In genomic region chr14:95464524-95464923, GRCh38 we compare ENCODE assay signal across 18 cellular contexts. TPM values are rescaled to one million over a fixed set of nuclear protein-coding genes. Genes with fewer than 3 reads are reported as not detected.
DNase-seq lines count a peak whose midpoint lies in the region; ATAC-seq, FAIRE-seq and TF ChIP-seq lines count a peak whose summit lies in the region.
"Had no signal": no experiment of that assay in that cellular context is flagged by ENCODE, and none has a peak within 500 bp of the region (broad histone marks: within the 10 kb centered on the region; RNA-seq: fewer than 3 reads in every experiment).

No MANE protein-coding gene starts in this region.

- H3K27me3 ChIP-seq in osteoblast (ENCODE audit: insufficient read depth, low read length) (no peaks in the 10 kb centered on the region), pancreas (no peaks in the 10 kb centered on the region)
- H3K27me3 ChIP-seq: breast epithelium had no signal

- H4K20me1 ChIP-seq in osteoblast (ENCODE audit: insufficient read depth, low read length) = no peaks in the 10 kb centered on the region

- POLR2A ChIA-PET in activated CD4-positive, alpha-beta T cell treated with anti-CD3 and anti-CD28 coated beads, Interleukin-2, amount 10 ng/mL, durations not matched to agents 7 days and 5 days (lab: Charles Lee) = no interaction called here
- POLR2A ChIA-PET in activated CD8-positive, alpha-beta T cell treated with anti-CD3 and anti-CD28 coated beads for 36 hours (lab: Charles Lee) = interaction anchor here (0.6 to 0.9 kb wide), 2 partner anchors 40 to 70 kb away, joined by 3 read pairs; partner anchors contain the start of gene GLRX5

- 73 to 83% methylated on average over 4 of the region's 4 CpGs for WGBS in pancreas, 2 donors

- no peaks in the 10 kb centered on the region for H3K9me3 Mint-ChIP-seq in activated CD4-positive, alpha-beta T cell treated with anti-CD3 and anti-CD28 coated beads, Interleukin-2, amount 10 ng/mL, durations not matched to agents 7 days and 5 days
- no peaks in the 10 kb centered on the region for H3K9me3 Mint-ChIP-seq in activated CD8-positive, alpha-beta T cell treated with anti-CD3 and anti-CD28 coated beads for 36 hours
- H3K9me3 Mint-ChIP-seq: immature natural killer cell, nephron progenitor cell had no signal

- CTCF ChIA-PET in activated CD4-positive, alpha-beta T cell treated with anti-CD3 and anti-CD28 coated beads, Interleukin-2, amount 10 ng/mL, durations not matched to agents 7 days and 5 days (lab: Charles Lee) = interaction anchor here (0.8 to 3.0 kb wide), 7 partner anchors 9 to 62 kb away, joined by 3 to 10 read pairs (median 4); no protein-coding TSS in a partner anchor
- CTCF ChIA-PET in activated CD8-positive, alpha-beta T cell treated with anti-CD3 and anti-CD28 coated beads for 36 hours (lab: Charles Lee) = interaction anchor here (0.6 to 5.2 kb wide), 8 partner anchors 12 to 68 kb away, joined by 3 to 31 read pairs (median 6); no protein-coding TSS in a partner anchor

- no peak overlapping the region for H3K4me2 ChIP-seq in osteoblast (ENCODE audit: insufficient read depth, low read length)

- H3K27ac Mint-ChIP-seq in activated CD4-positive, alpha-beta T cell treated with anti-CD3 and anti-CD28 coated beads, Interleukin-2, amount 10 ng/mL, durations not matched to agents 7 days and 5 days = peak overlapping the region; percentile 93
- H3K27ac Mint-ChIP-seq in activated CD8-positive, alpha-beta T cell treated with anti-CD3 and anti-CD28 coated beads for 36 hours = peak overlapping the region; percentile 47
- H3K27ac Mint-ChIP-seq: nephron progenitor cell had no signal

- no peak overlapping the region for H3K27ac ChIP-seq in osteoblast (ENCODE audit: low read depth, low read length)
- no peak overlapping the region for H3K27ac ChIP-seq in pancreas
- H3K27ac ChIP-seq: esophagus squamous epithelium, GM23248 had no signal

- intact Hi-C loops in activated CD8-positive, alpha-beta T cell treated with anti-CD3 and anti-CD28 coated beads for 36 hours (cut with micrococcal nuclease) = no loop called here
- intact Hi-C loops in pancreas (cut with DNase I) = no loop called here
- intact Hi-C loops in sciatic nerve (cut with DNase I) = no loop called here

- no peaks in the 10 kb centered on the region for H3K27me3 Mint-ChIP-seq in activated CD4-positive, alpha-beta T cell treated with anti-CD3 and anti-CD28 coated beads, Interleukin-2, amount 10 ng/mL, durations not matched to agents 7 days and 5 days
- no peaks in the 10 kb centered on the region for H3K27me3 Mint-ChIP-seq in activated CD8-positive, alpha-beta T cell treated with anti-CD3 and anti-CD28 coated beads for 36 hours

- H3K36me3 ChIP-seq in osteoblast (ENCODE audit: insufficient read depth, low read length) (no peaks in the 10 kb centered on the region), pancreas (no peaks in the 10 kb centered on the region)
- H3K36me3 ChIP-seq: breast epithelium had no signal

- H3K4me1 ChIP-seq in osteoblast (ENCODE audit: insufficient read depth, low read length) = peaks cover 9% of the 10 kb centered on the region
- no peaks in the 10 kb centered on the region for H3K4me1 ChIP-seq in pancreas
- H3K4me1 ChIP-seq: breast epithelium had no signal

- no peak for TF ChIP-seq CTCF in activated CD8-positive, alpha-beta T cell treated with anti-CD3 and anti-CD28 coated beads for 36 hours (IDR thresholded peaks at IDR 0.05)
- TF ChIP-seq CTCF in osteoblast (IDR thresholded peaks at IDR 0.05; ENCODE audit: extremely low read depth, low read depth, low read length) (no peak), pancreas (IDR thresholded peaks at IDR 0.05) (no peak)

- H3K36me3 Mint-ChIP-seq in activated CD4-positive, alpha-beta T cell treated with anti-CD3 and anti-CD28 coated beads, Interleukin-2, amount 10 ng/mL, durations not matched to agents 7 days and 5 days (ENCODE audit: low read depth) = peaks cover 69% of the 10 kb centered on the region
- H3K36me3 Mint-ChIP-seq in activated CD8-positive, alpha-beta T cell treated with anti-CD3 and anti-CD28 coated beads for 36 hours (ENCODE audit: low read depth) = peaks cover 68% of the 10 kb centered on the region

- FAIRE-seq in pancreas (lab: Jason Lieb, UNC) = no peak

- peak; percentile 45 for ATAC-seq in activated CD8-positive, alpha-beta T cell treated with anti-CD3 and anti-CD28 coated beads for 36 hours
- ATAC-seq in pancreas (no peak), sciatic nerve (no peak)

- H3K4me1 Mint-ChIP-seq in activated CD4-positive, alpha-beta T cell treated with anti-CD3 and anti-CD28 coated beads, Interleukin-2, amount 10 ng/mL, durations not matched to agents 7 days and 5 days = peaks cover 56% of the 10 kb centered on the region
- H3K4me1 Mint-ChIP-seq in activated CD8-positive, alpha-beta T cell treated with anti-CD3 and anti-CD28 coated beads for 36 hours (ENCODE audit: low read depth) = peaks cover 50% of the 10 kb centered on the region

- peak; percentile 14 for DNase-seq in activated CD4-positive, alpha-beta T cell treated with anti-CD3 and anti-CD28 coated beads, Interleukin-2, amount 10 ng/mL, durations not matched to agents 7 days and 5 days
- no peak for DNase-seq in activated CD4-positive, alpha-beta T cell treated with anti-CD3 and anti-CD28 coated beads for 4 hours
- DNase-seq in Jurkat, Clone E6-1 (ENCODE audit: low read depth, low spot score) = peak; percentile 92
- DNase-seq in activated CD8-positive, alpha-beta T cell treated with anti-CD3 and anti-CD28 coated beads for 36 hours = peak; percentile 20
- DNase-seq in osteoblast (ENCODE audit: insufficient read length, low spot score, missing footprints) = peak; percentile 30
- no peak for DNase-seq in pancreas
- DNase-seq in sciatic nerve (ENCODE audit: low spot score) = no peak
- DNase-seq in NCI-H1105 treated with DMSO at 0.1 percent for 48 hours (lab: John Stamatoyannopoulos, UW) = no peak
- DNase-seq: esophagus squamous epithelium; GM23248; immature natural killer cell; KBM-7; NCI-H2227 treated with DMSO at 0.1 percent for 48 hours; nephron progenitor cell; SIG-M5; stimulated activated CD4-positive, alpha-beta T cell treated with anti-CD3 and anti-CD28 coated beads, Interleukin-15, amount 100 ng/mL, for 24 hours had no signal

- no peak overlapping the region for H3K4me3 ChIP-seq in Jurkat, Clone E6-1 (ENCODE audit: low read length)
- H3K4me3 ChIP-seq in osteoblast (ENCODE audit: insufficient read depth, low read length) (no peak overlapping the region), pancreas (no peak overlapping the region)
- H3K4me3 ChIP-seq: breast epithelium, esophagus squamous epithelium, GM23248, lung had no signal

- H3K9me3 ChIP-seq in osteoblast (ENCODE audit: low read depth, low read length) = no peaks in the 10 kb centered on the region
- no peaks in the 10 kb centered on the region for H3K9me3 ChIP-seq in pancreas
- H3K9me3 ChIP-seq: breast epithelium, esophagus squamous epithelium had no signal

- no peak overlapping the region for H3K4me3 Mint-ChIP-seq in activated CD4-positive, alpha-beta T cell treated with anti-CD3 and anti-CD28 coated beads, Interleukin-2, amount 10 ng/mL, durations not matched to agents 7 days and 5 days
- no peak overlapping the region for H3K4me3 Mint-ChIP-seq in activated CD8-positive, alpha-beta T cell treated with anti-CD3 and anti-CD28 coated beads for 36 hours
- H3K4me3 Mint-ChIP-seq: immature natural killer cell, nephron progenitor cell had no signal

- no peaks in the 10 kb centered on the region for H3K79me2 ChIP-seq in osteoblast (ENCODE audit: insufficient read depth, low read length)

- no peak overlapping the region for H2AFZ ChIP-seq in osteoblast (ENCODE audit: low read length)
- H2AFZ ChIP-seq: GM23248 had no signal

RNA-seq across cellular contexts. Expression of gene SYNE3, which starts 51.9 kb away (rescaled TPM):
- 10 to 100 TPM; 81.0 to 95.8 TPM for total RNA-seq in activated CD4-positive, alpha-beta T cell treated with anti-CD3 and anti-CD28 coated beads, Interleukin-2, amount 10 ng/mL, durations not matched to agents 7 days and 5 days
- 1.4 TPM for polyA plus RNA-seq in Jurkat, Clone E6-1 (2012; ENCODE audit: insufficient read depth, insufficient read length)
- total RNA-seq in activated CD8-positive, alpha-beta T cell treated with anti-CD3 and anti-CD28 coated beads for 36 hours = 10 to 100 TPM; 64.0 to 64.1 TPM
- total RNA-seq in osteoblast = 23.9 and 26.8 TPM in 2 replicates
- 1 to 10 TPM in 5 of 6 donors, under 1 TPM in 1; 0.98 to 4.5 (median 2.5) TPM for total RNA-seq in pancreas
- polyA plus RNA-seq in pancreas = 1 to 10 TPM in 1 of 2 donors, under 1 TPM in 1; 0.54 to 1.5 TPM
- total RNA-seq in sciatic nerve = 75.3 TPM

Comparison
In these comparisons a context has a peak if more than half of its experiments do, and no peak if none do; other contexts are left out.
1. DNase-seq: peak in activated CD4-positive, alpha-beta T cell treated with anti-CD3 and anti-CD28 coated beads, Interleukin-2, amount 10 ng/mL, durations not matched to agents 7 days and 5 days (single experiment), Jurkat, Clone E6-1 (single experiment), activated CD8-positive, alpha-beta T cell treated with anti-CD3 and anti-CD28 coated beads for 36 hours (single experiment) and osteoblast (single experiment); none in activated CD4-positive, alpha-beta T cell treated with anti-CD3 and anti-CD28 coated beads for 4 hours (0 of 2), pancreas (0 of 6), sciatic nerve (single experiment) and NCI-H1105 treated with DMSO at 0.1 percent for 48 hours (single experiment).